ENCODE assay signal across 40 cellular contexts in genomic region chr3:126499401-126499800, GRCh38. TPM values are rescaled to one million over a fixed set of nuclear protein-coding genes. Genes with fewer than 3 reads are reported as not detected.
"Had no signal": no experiment of that assay in that cellular context is flagged by ENCODE, and none has a peak within 500 bp of the region (broad histone marks: within the 10 kb centered on the region; RNA-seq: fewer than 3 reads in every experiment).

No MANE protein-coding gene starts in this region.

- ATAC-seq: activated CD4-positive, CD25-positive, alpha-beta regulatory T cell treated with anti-CD3 and anti-CD28 coated beads, Interleukin-2, amount 50 U/mL, for 24 hours; activated CD8-positive, alpha-beta memory T cell treated with anti-CD3 and anti-CD28 coated beads, Interleukin-2, amount 10 ng/mL, durations not matched to agents 7 days and 5 days; foreskin keratinocyte; gastrocnemius medialis; heart left ventricle; T-helper 17 cell had no signal

- DNase-seq: activated B cell treated with CpG ODN at 0.5 μM for 24 hours; activated CD4-positive, alpha-beta T cell treated with anti-CD3 and anti-CD28 coated beads for 48 hours; activated CD4-positive, alpha-beta T cell treated with anti-CD3 and anti-CD28 coated beads, Interleukin-2, amount 50 U/mL, for 1 hour; activated CD4-positive, alpha-beta T cell treated with anti-CD3 and anti-CD28 coated beads, Interleukin-2, amount 50 U/mL, for 48 hours; activated CD8-positive, alpha-beta memory T cell treated with anti-CD3 and anti-CD28 coated beads, Interleukin-2, amount 10 ng/mL, durations not matched to agents 7 days and 5 days; activated CD8-positive, alpha-beta memory T cell treated with anti-CD3 and anti-CD28 coated beads, Interleukin-2, amount 50 U/mL, for 4 hours; activated gamma-delta T cell; activated naive CD4-positive, alpha-beta T cell; activated T-cell treated with anti-CD3 and anti-CD28 coated beads, Interleukin-2, amount 50 U/mL, for 1 hour; activated T-cell treated with anti-CD3 and anti-CD28 coated beads, Interleukin-2, amount 50 U/mL, for 48 hours; amniotic stem cell; anterior cingulate cortex; brain microvascular endothelial cell; dorsolateral prefrontal cortex; effector memory CD4-positive, alpha-beta T cell; erythroblast; foreskin keratinocyte; gastrocnemius medialis; glutamatergic neuron; T-helper 1 cell; T-helper 17 cell; T1000; WERI-Rb-1 had no signal

- H3K4me1 ChIP-seq: foreskin keratinocyte, gastrocnemius medialis had no signal

- H3K4me3 ChIP-seq: coronary artery, dorsolateral prefrontal cortex, esophagus muscularis mucosa, gastrocnemius medialis, heart left ventricle had no signal

- H3K9me3 ChIP-seq: esophagus muscularis mucosa, gastrocnemius medialis, heart left ventricle had no signal

- H3K36me3 Mint-ChIP-seq: activated CD8-positive, alpha-beta memory T cell treated with anti-CD3 and anti-CD28 coated beads, Interleukin-2, amount 10 ng/mL, durations not matched to agents 7 days and 5 days; activated naive CD4-positive, alpha-beta T cell treated with anti-CD3 and anti-CD28 coated beads, Interleukin-2, amount 10 ng/mL, durations not matched to agents 7 days and 5 days; activated naive CD8-positive, alpha-beta T cell had no signal

- H3K27ac Mint-ChIP-seq: activated B cell treated with CpG ODN at 0.5 μM for 24 hours; activated CD8-positive, alpha-beta memory T cell treated with anti-CD3 and anti-CD28 coated beads, Interleukin-2, amount 10 ng/mL, durations not matched to agents 7 days and 5 days; activated T-helper 1 cell treated with anti-CD3 and anti-CD28 coated beads, Interleukin-12 subunit alpha, Interleukin-12 subunit beta, Interleukin-2, Interleukin-4 antibody, amounts not matched to agents 30 ng/mL and 10 ng/mL and 1 ng/mL, durations not matched to agents 14 hours and 24 hours and 36 hours; dendritic cell treated with granulocyte-macrophage colony-stimulating factor and Interleukin-4, amounts not matched to agents 40 ng/mL and 50 ng/mL, for 4 days; T-helper 17 cell; T-helper 2 cell treated with Interferon-gamma antibody and Interleukin-4, amounts not matched to agents 5 μg/mL and 100 μg/mL, for 36 hours had no signal

- H3K9me3 Mint-ChIP-seq: activated B cell treated with CpG ODN at 0.5 μM for 24 hours; activated naive CD4-positive, alpha-beta T cell treated with anti-CD3 and anti-CD28 coated beads, Interleukin-2, amount 10 ng/mL, durations not matched to agents 7 days and 5 days; activated T-helper 1 cell treated with anti-CD3 and anti-CD28 coated beads, Interleukin-12 subunit alpha, Interleukin-12 subunit beta, Interleukin-2, Interleukin-4 antibody, amounts not matched to agents 30 ng/mL and 10 ng/mL and 1 ng/mL, durations not matched to agents 14 hours and 24 hours and 36 hours; central memory CD8-positive, alpha-beta T cell; dendritic cell treated with granulocyte-macrophage colony-stimulating factor and Interleukin-4, amounts not matched to agents 40 ng/mL and 50 ng/mL, for 4 days; T-helper 2 cell treated with Interferon-gamma antibody and Interleukin-4, amounts not matched to agents 5 μg/mL and 100 μg/mL, for 36 hours had no signal

- H3K27me3 Mint-ChIP-seq: activated B cell treated with CpG ODN at 0.5 μM for 24 hours; activated CD8-positive, alpha-beta memory T cell treated with anti-CD3 and anti-CD28 coated beads, Interleukin-2, amount 10 ng/mL, durations not matched to agents 7 days and 5 days; activated naive CD4-positive, alpha-beta T cell treated with anti-CD3 and anti-CD28 coated beads, Interleukin-2, amount 10 ng/mL, durations not matched to agents 7 days and 5 days; activated naive CD8-positive, alpha-beta T cell; central memory CD8-positive, alpha-beta T cell had no signal

- H3K36me3 ChIP-seq: brain microvascular endothelial cell, esophagus muscularis mucosa, gastrocnemius medialis, heart left ventricle, WERI-Rb-1 had no signal

- H3K27ac ChIP-seq: brain microvascular endothelial cell, coronary artery, dorsolateral prefrontal cortex, esophagus muscularis mucosa, foreskin keratinocyte, gastrocnemius medialis, heart left ventricle, WERI-Rb-1 had no signal

- FAIRE-seq: astrocyte, bronchial epithelial cell had no signal

- H3K27me3 ChIP-seq: brain microvascular endothelial cell, dorsolateral prefrontal cortex, gastrocnemius medialis, heart left ventricle had no signal

- H3K4me3 Mint-ChIP-seq: activated B cell treated with CpG ODN at 0.5 μM for 24 hours; activated CD8-positive, alpha-beta memory T cell treated with anti-CD3 and anti-CD28 coated beads, Interleukin-2, amount 10 ng/mL, durations not matched to agents 7 days and 5 days; activated CD8-positive, alpha-beta T cell treated with anti-CD3 and anti-CD28 coated beads, Interleukin-2, amount 10 ng/mL, durations not matched to agents 7 days and 5 days; activated naive CD4-positive, alpha-beta T cell treated with anti-CD3 and anti-CD28 coated beads, Interleukin-2, amount 10 ng/mL, durations not matched to agents 7 days and 5 days; activated T-helper 1 cell treated with anti-CD3 and anti-CD28 coated beads, Interleukin-12 subunit alpha, Interleukin-12 subunit beta, Interleukin-2, Interleukin-4 antibody, amounts not matched to agents 30 ng/mL and 10 ng/mL and 1 ng/mL, durations not matched to agents 14 hours and 24 hours and 36 hours; central memory CD8-positive, alpha-beta T cell; dendritic cell treated with granulocyte-macrophage colony-stimulating factor and Interleukin-4, amounts not matched to agents 40 ng/mL and 50 ng/mL, for 4 days; T-helper 17 cell; T-helper 2 cell treated with Interferon-gamma antibody and Interleukin-4, amounts not matched to agents 5 μg/mL and 100 μg/mL, for 36 hours had no signal

- H3K4me1 Mint-ChIP-seq: central memory CD8-positive, alpha-beta T cell; T-helper 17 cell had no signal

RNA-seq across cellular contexts. Expression of gene UROC1, which starts 18.2 kb away (rescaled TPM):
- total RNA-seq: activated B cell treated with CpG ODN at 0.5 μM for 24 hours; activated CD8-positive, alpha-beta memory T cell treated with anti-CD3 and anti-CD28 coated beads for 36 hours; activated CD8-positive, alpha-beta memory T cell treated with anti-CD3 and anti-CD28 coated beads, Interleukin-2, amount 10 ng/mL, durations not matched to agents 7 days and 5 days; activated T-helper 1 cell treated with anti-CD3 and anti-CD28 coated beads, Interleukin-12 subunit alpha, Interleukin-12 subunit beta, Interleukin-2, Interleukin-4 antibody, amounts not matched to agents 30 ng/mL and 10 ng/mL and 1 ng/mL, durations not matched to agents 14 hours and 24 hours and 36 hours; astrocyte; bronchial epithelial cell; cardiac septum; esophagus muscularis mucosa; foreskin keratinocyte; heart left ventricle; T-helper 17 cell had no signal
- polyA plus RNA-seq: adipose tissue, foreskin keratinocyte, heart left ventricle had no signal

RNA-seq across cellular contexts. Expression of gene CHST13, which starts 24.6 kb away (rescaled TPM):
- total RNA-seq: activated B cell treated with CpG ODN at 0.5 μM for 24 hours; activated CD8-positive, alpha-beta memory T cell treated with anti-CD3 and anti-CD28 coated beads for 36 hours; activated CD8-positive, alpha-beta memory T cell treated with anti-CD3 and anti-CD28 coated beads, Interleukin-2, amount 10 ng/mL, durations not matched to agents 7 days and 5 days; activated CD8-positive, alpha-beta T cell treated with anti-CD3 and anti-CD28 coated beads, Interleukin-2, amount 10 ng/mL, durations not matched to agents 7 days and 5 days; activated T-helper 1 cell treated with anti-CD3 and anti-CD28 coated beads, Interleukin-12 subunit alpha, Interleukin-12 subunit beta, Interleukin-2, Interleukin-4 antibody, amounts not matched to agents 30 ng/mL and 10 ng/mL and 1 ng/mL, durations not matched to agents 14 hours and 24 hours and 36 hours; astrocyte; bronchial epithelial cell; cerebellum had no signal

RNA-seq across cellular contexts. Expression of gene C3orf22, which starts 59.3 kb away (rescaled TPM):
- total RNA-seq: activated B cell treated with CpG ODN at 0.5 μM for 24 hours; activated CD8-positive, alpha-beta memory T cell treated with anti-CD3 and anti-CD28 coated beads for 36 hours; activated CD8-positive, alpha-beta memory T cell treated with anti-CD3 and anti-CD28 coated beads, Interleukin-2, amount 10 ng/mL, durations not matched to agents 7 days and 5 days; activated CD8-positive, alpha-beta T cell treated with anti-CD3 and anti-CD28 coated beads, Interleukin-2, amount 10 ng/mL, durations not matched to agents 7 days and 5 days; activated T-helper 1 cell treated with anti-CD3 and anti-CD28 coated beads, Interleukin-12 subunit alpha, Interleukin-12 subunit beta, Interleukin-2, Interleukin-4 antibody, amounts not matched to agents 30 ng/mL and 10 ng/mL and 1 ng/mL, durations not matched to agents 14 hours and 24 hours and 36 hours; astrocyte; bronchial epithelial cell; cardiac septum; esophagus muscularis mucosa; foreskin keratinocyte; gastrocnemius medialis; heart left ventricle; T-helper 17 cell had no signal
- polyA plus RNA-seq: adipose tissue, foreskin keratinocyte, heart left ventricle had no signal
